Comparison of ENCODE assay signal across 14 cellular contexts in genomic region chr7:76430836-76431235, GRCh38. TPM values are rescaled to one million over a fixed set of nuclear protein-coding genes. Genes with fewer than 3 reads are reported as not detected.
DNase-seq lines count a peak whose midpoint lies in the region; ATAC-seq and TF ChIP-seq lines count a peak whose summit lies in the region.
"Had no signal": no experiment of that assay in that cellular context is flagged by ENCODE, and none has a peak within 500 bp of the region (broad histone marks: within the 10 kb centered on the region; RNA-seq: fewer than 3 reads in every experiment).

No MANE protein-coding gene starts in this region.

- H3K36me3 ChIP-seq in aorta (ENCODE audit: control insufficient read depth in 1 of 2, insufficient read depth in 2 of 2, low read length in 1 of 2) (no peaks in the 10 kb centered on the region), ovary (no peaks in the 10 kb centered on the region)

- H3K4me3 ChIP-seq in aorta (ENCODE audit: low read length in 2 of 2) (no peak overlapping the region), ovary (no peak overlapping the region)

- H3K27ac ChIP-seq in RWPE1, result peak overlapping the region; percentile 99
- H3K27ac ChIP-seq in aorta (ENCODE audit: low read depth in 1 of 2, low read length in 2 of 2), result no peak overlapping the region
- no peak overlapping the region for H3K27ac ChIP-seq in ovary
- H3K27ac ChIP-seq: HL-60 had no signal

- H3K4me3 Mint-ChIP-seq in stimulated activated effector memory CD8-positive, alpha-beta T cell treated with anti-CD3 and anti-CD28 coated beads, Interleukin-12 subunit alpha, Interleukin-12 subunit beta, amount 100 ng/mL, for 72 hours, result no peak overlapping the region
- H3K4me3 Mint-ChIP-seq: B cell; CD4-positive, alpha-beta memory T cell had no signal

- no peak for TF ChIP-seq EP300 in ovary (IDR thresholded peaks at IDR 0.05)

- H3K36me3 Mint-ChIP-seq in stimulated activated effector memory CD8-positive, alpha-beta T cell treated with anti-CD3 and anti-CD28 coated beads, Interleukin-12 subunit alpha, Interleukin-12 subunit beta, amount 100 ng/mL, for 72 hours, result peaks cover 9% of the 10 kb centered on the region

- CTCF ChIA-PET in RWPE1 (lab: Yijun Ruan, JAX), result no interaction called here

- H3K9me3 ChIP-seq in aorta (ENCODE audit: control insufficient read depth, low read length) (no peaks in the 10 kb centered on the region), ovary (no peaks in the 10 kb centered on the region)

- TF ChIP-seq CTCF in RWPE1 (conservative IDR thresholded peaks at IDR 0.05; ENCODE audit: low read depth) (no peak), ovary (IDR thresholded peaks at IDR 0.05) (no peak)

- intact Hi-C loops in aorta (cut with DNase I) (no loop called here), ovary (cut with DNase I) (no loop called here)

- no peak for ATAC-seq in stimulated activated effector memory CD8-positive, alpha-beta T cell treated with anti-CD3 and anti-CD28 coated beads, Interleukin-12 subunit alpha, Interleukin-12 subunit beta, amount 100 ng/mL, for 72 hours
- no peak for ATAC-seq in aorta (ENCODE audit: low FRiP score)
- ATAC-seq: HCT116 had no signal

- TF ChIP-seq POLR2A in ovary (IDR thresholded peaks at IDR 0.05), result no peak

- peak overlapping the region; percentile 44 for H3K27ac Mint-ChIP-seq in stimulated activated effector memory CD8-positive, alpha-beta T cell treated with anti-CD3 and anti-CD28 coated beads, Interleukin-12 subunit alpha, Interleukin-12 subunit beta, amount 100 ng/mL, for 72 hours
- H3K27ac Mint-ChIP-seq: B cell; CD4-positive, alpha-beta memory T cell had no signal

- H3K27me3 ChIP-seq in aorta (ENCODE audit: control insufficient read depth in 1 of 2, insufficient read depth in 2 of 2, low read length in 1 of 2) (no peaks in the 10 kb centered on the region), ovary (no peaks in the 10 kb centered on the region)

- no peak for DNase-seq in RWPE1 (ENCODE audit: low spot score)
- DNase-seq in mesenteric fat pad (ENCODE audit: low spot score), result peak; percentile 60
- DNase-seq in stimulated activated effector memory CD8-positive, alpha-beta T cell treated with anti-CD3 and anti-CD28 coated beads, Interleukin-12 subunit alpha, Interleukin-12 subunit beta, amount 100 ng/mL, for 72 hours (ENCODE audit: low spot score in 2 of 2), result no peak
- peak; percentile 35 to 39 for DNase-seq in aorta
- DNase-seq in NCI-H1694 (lab: John Stamatoyannopoulos, UW), result no peak
- no peak for DNase-seq in ovary
- DNase-seq in ecto neural progenitor cell (ENCODE audit: low spot score), result no peak
- DNase-seq: C1 segment of cervical spinal cord; CD4-positive, alpha-beta memory T cell; DMS79 treated with DMSO at 0.1 percent for 48 hours; EL had no signal

- POLR2A ChIA-PET in RWPE1 (lab: Yijun Ruan, JAX; ENCODE audit: low non-redundant PET), result no interaction called here

- no peaks in the 10 kb centered on the region for H3K4me1 Mint-ChIP-seq in stimulated activated effector memory CD8-positive, alpha-beta T cell treated with anti-CD3 and anti-CD28 coated beads, Interleukin-12 subunit alpha, Interleukin-12 subunit beta, amount 100 ng/mL, for 72 hours
- H3K4me1 Mint-ChIP-seq: B cell; CD4-positive, alpha-beta memory T cell had no signal

- H3K4me1 ChIP-seq in aorta (ENCODE audit: control insufficient read depth in 1 of 2, insufficient read depth in 2 of 2, low read length in 2 of 2) (no peaks in the 10 kb centered on the region), ovary (ENCODE audit: insufficient read depth) (no peaks in the 10 kb centered on the region)

- 91 to 94% methylated on average over 3 of the region's 3 CpGs for WGBS in aorta, 2 donors
- 91 to 96% (median 92%) methylated on average over 3 of the region's 3 CpGs for WGBS in ovary, 3 donors

- H3K9me3 Mint-ChIP-seq in stimulated activated effector memory CD8-positive, alpha-beta T cell treated with anti-CD3 and anti-CD28 coated beads, Interleukin-12 subunit alpha, Interleukin-12 subunit beta, amount 100 ng/mL, for 72 hours, result no peaks in the 10 kb centered on the region
- H3K9me3 Mint-ChIP-seq: CD4-positive, alpha-beta memory T cell had no signal

RNA-seq across cellular contexts. Expression of gene ZP3, which starts 6.1 kb away (rescaled TPM):
- total RNA-seq in mesenteric fat pad (0.87 TPM), aorta (1 to 10 TPM; 1.5 to 2.0 TPM), ovary (10 to 100 TPM in 2 of 7 donors, 1 to 10 TPM in 4, under 1 TPM in 1; 0.73 to 22.0 (median 5.3) TPM)
- polyA plus RNA-seq in aorta (1 to 10 TPM in 1 of 2 donors, under 1 TPM in 1; 0.38 to 3.2 TPM), ovary (10 to 100 TPM in 1 of 2 donors, under 1 TPM in 1; 0.75 to 12.7 TPM)

RNA-seq across cellular contexts. Expression of gene SSC4D, which starts 21.3 kb away (rescaled TPM):
- total RNA-seq in mesenteric fat pad (3.7 TPM), aorta (under 1 TPM; 0.33 to 0.58 TPM), ovary (1 to 10 TPM in 5 of 7 donors, under 1 TPM in 2; 0.48 to 2.6 (median 1.0) TPM)
- polyA plus RNA-seq in aorta (under 1 TPM in 1 of 2 donors, not detected in 1; 0.13 TPM), ovary (1 to 10 TPM in 1 of 2 donors, under 1 TPM in 1; 0.73 to 1.3 TPM)
- total RNA-seq: B cell; CD4-positive, alpha-beta memory T cell had no signal

RNA-seq across cellular contexts. Expression of gene DTX2, which starts 30.7 kb away (rescaled TPM):
- total RNA-seq in mesenteric fat pad (35.0 TPM), aorta (10 to 100 TPM; 23.7 to 40.9 TPM), ovary (10 to 100 TPM; 12.6 to 24.5 (median 16.6) TPM)
- polyA plus RNA-seq in aorta (10 to 100 TPM; 10.4 to 14.4 TPM), ovary (10 to 100 TPM in 1 of 2 donors, 1 to 10 TPM in 1; 2.2 to 13.3 TPM)

Comparison
In these comparisons a context has a peak if more than half of its experiments do, and no peak if none do; other contexts are left out.
1. DNase-seq: peak in mesenteric fat pad (single experiment) and aorta (2 of 2); none in RWPE1 (single experiment), stimulated activated effector memory CD8-positive, alpha-beta T cell treated with anti-CD3 and anti-CD28 coated beads, Interleukin-12 subunit alpha, Interleukin-12 subunit beta, amount 100 ng/mL, for 72 hours (0 of 2), NCI-H1694 (single experiment), ovary (0 of 5) and ecto neural progenitor cell (single experiment).